In the genomic region with DNA sequence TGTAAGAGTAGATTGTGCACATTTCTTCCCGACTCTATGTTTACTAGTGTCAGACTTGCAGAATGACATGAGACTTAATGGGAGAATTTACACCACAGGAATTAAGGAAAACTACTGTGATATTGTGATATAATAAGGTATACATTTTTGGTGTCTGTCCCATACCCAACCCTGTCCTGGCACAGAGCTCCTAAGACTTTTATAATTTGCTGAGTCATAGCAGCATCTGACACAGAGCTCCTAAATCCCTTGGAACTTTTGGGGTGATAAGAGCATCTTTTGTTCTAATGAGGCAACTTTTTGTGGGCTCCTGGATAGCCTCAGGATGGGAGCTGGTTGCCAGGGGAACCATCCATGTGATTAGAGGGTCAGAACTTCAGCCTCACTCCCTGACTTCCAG, we compare ENCODE assay signal across 24 cellular contexts.
DNase-seq lines count a peak whose midpoint lies in the region; ATAC-seq, FAIRE-seq and TF ChIP-seq lines count a peak whose summit lies in the region.
"Had no signal": no experiment of that assay in that cellular context is flagged by ENCODE, and none has a peak within 500 bp of the region (broad histone marks: within the 10 kb centered on the region; RNA-seq: fewer than 3 reads in every experiment).

No MANE protein-coding gene starts in this region.

- H3K27me3 ChIP-seq in HepG2 (ENCODE audit: control insufficient read depth in 1 of 2, insufficient read depth in 2 of 2, low read length in 2 of 2) (no peaks in the 10 kb centered on the region), right lobe of liver (no peaks in the 10 kb centered on the region), K562 (ENCODE audit: control insufficient read depth in 2 of 2, insufficient read depth in 2 of 2, low read length in 2 of 2) (no peaks in the 10 kb centered on the region), HAP-1 (ENCODE audit: low read depth) (no peaks in the 10 kb centered on the region)
- H3K27me3 ChIP-seq: BE2C had no signal

- TF ChIP-seq CTCF in HepG2 (CRISPR knock-in tag; IDR thresholded peaks at IDR 0.05) (no peak), right lobe of liver (IDR thresholded peaks at IDR 0.05) (no peak), K562 (IDR thresholded peaks at IDR 0.05 in 2 of 3, conservative IDR thresholded peaks at IDR 0.05 in 1 of 3; ENCODE audit: insufficient read depth in 2 of 3, low read depth in 1 of 3, low read length in 3 of 3) (no peak)

- BruUV-seq in HepG2 (replicated peaks; lab: Mats Ljungman, UMichigan) (no TSS peak), K562 (replicated peaks; lab: Mats Ljungman, UMichigan) (no TSS peak)

- H3K79me2 ChIP-seq in HepG2 (ENCODE audit: insufficient read depth, low read length), result no peaks in the 10 kb centered on the region
- H3K79me2 ChIP-seq in K562 (ENCODE audit: control insufficient read depth, insufficient read depth, low read length), result no peaks in the 10 kb centered on the region

- H3K36me3 ChIP-seq in HepG2 (replicated peaks in 1 of 2; ENCODE audit: control insufficient read depth in 1 of 2, insufficient read depth in 2 of 2, low read length in 2 of 2), result no peaks in the 10 kb centered on the region
- no peaks in the 10 kb centered on the region for H3K36me3 ChIP-seq in right lobe of liver
- no peaks in the 10 kb centered on the region for H3K36me3 ChIP-seq in K562 (ENCODE audit: control insufficient read depth, insufficient read depth, low read length)
- H3K36me3 ChIP-seq in HAP-1 (replicated peaks), result no peaks in the 10 kb centered on the region
- H3K36me3 ChIP-seq: BE2C, BLaER1 had no signal

- no peak overlapping the region for H3K9ac ChIP-seq in HepG2 (ENCODE audit: insufficient read depth, low read depth, low read length)
- H3K9ac ChIP-seq in K562 (ENCODE audit: insufficient read depth in 1 of 2, low read depth in 2 of 2, low read length in 2 of 2), result no peak overlapping the region
- H3K9ac ChIP-seq: BLaER1 had no signal

- no peak overlapping the region for H3K27ac ChIP-seq in HepG2 (ENCODE audit: extremely low read length, insufficient read depth, low read length)
- no peak overlapping the region for H3K27ac ChIP-seq in right lobe of liver
- no peak overlapping the region for H3K27ac ChIP-seq in K562 (ENCODE audit: extremely low read depth, low read depth, low read length)
- H3K27ac ChIP-seq: 22Rv1, BLaER1 had no signal

- H2AFZ ChIP-seq in HepG2 (ENCODE audit: low read length) (no peak overlapping the region), K562 (ENCODE audit: low read depth, low read length) (no peak overlapping the region)

- no peak overlapping the region for H3K4me2 ChIP-seq in HepG2 (ENCODE audit: low read depth, low read length)
- H3K4me2 ChIP-seq in K562 (ENCODE audit: insufficient read depth, low read length), result no peak overlapping the region
- H3K4me2 ChIP-seq: BLaER1 had no signal

- TF ChIP-seq RAD21 in HepG2 (CRISPR knock-in tag; IDR thresholded peaks at IDR 0.05), result no peak
- TF ChIP-seq RAD21 in K562 (CRISPR knock-in tag; conservative IDR thresholded peaks at IDR 0.05 in 1 of 2, IDR thresholded peaks at IDR 0.05 in 1 of 2), result no peak

- no peak for FAIRE-seq in HepG2 (lab: Jason Lieb, UNC)
- no peak for FAIRE-seq in K562 (lab: Jason Lieb, UNC)
- FAIRE-seq: GM12878, GM12892, GM18507 had no signal

- no peak for DNase-seq in HepG2 (ENCODE audit: low spot score)
- no peak for DNase-seq in right lobe of liver
- no peak for DNase-seq in K562 (ENCODE audit: extremely low read depth in 1 of 4, low spot score in 3 of 4)
- no peak for DNase-seq in HK-2 (ENCODE audit: unreplicated experiment)
- DNase-seq in HAP-1 (ENCODE audit: low spot score in 2 of 2), result no peak
- DNase-seq: ACHN; BE2C; C1 segment of cervical spinal cord; CD4-positive, alpha-beta memory T cell; CD4-positive, CD25-positive, alpha-beta regulatory T cell; CD8-positive, alpha-beta memory T cell; COR-L47; DMS 273 treated with DMSO at 0.1 percent for 48 hours; DMS153; DMS53; DMS79; DND-41; EL; GDM1 had no signal

- H4K20me1 ChIP-seq in HepG2 (ENCODE audit: insufficient read depth, low read length), result no peaks in the 10 kb centered on the region
- H4K20me1 ChIP-seq in K562 (replicated peaks; ENCODE audit: control insufficient read depth, insufficient read depth, low read length), result no peaks in the 10 kb centered on the region
- H4K20me1 ChIP-seq: BLaER1 had no signal

- no peak overlapping the region for H3K4me3 ChIP-seq in HepG2 (replicated peaks in 1 of 3; ENCODE audit: insufficient read depth in 1 of 3, low read depth in 2 of 3, low read length in 3 of 3)
- no peak overlapping the region for H3K4me3 ChIP-seq in right lobe of liver
- H3K4me3 ChIP-seq in K562, result no peak overlapping the region
- H3K4me3 ChIP-seq in HAP-1, result no peak overlapping the region
- H3K4me3 ChIP-seq: BLaER1, GM12878 had no signal

- H3K9me1 ChIP-seq in K562 (ENCODE audit: control insufficient read depth, insufficient read depth, low read length), result no peaks in the 10 kb centered on the region

- H3K9me3 ChIP-seq in HepG2 (ENCODE audit: low read length), result no peaks in the 10 kb centered on the region
- H3K9me3 ChIP-seq in right lobe of liver, result no peaks in the 10 kb centered on the region
- H3K9me3 ChIP-seq in K562 (replicated peaks; ENCODE audit: control insufficient read depth, insufficient read depth, low read depth, low read length), result no peaks in the 10 kb centered on the region
- H3K9me3 ChIP-seq in HAP-1, result no peaks in the 10 kb centered on the region
- H3K9me3 ChIP-seq: BE2C, BLaER1 had no signal

- CTCF ChIA-PET in HepG2 (lab: Yijun Ruan, JAX; ENCODE audit: low intra/inter-chr PET ratio, low total read pairs) (no interaction called here), K562 (lab: Yijun Ruan, JAX; ENCODE audit: low intra/inter-chr PET ratio) (no interaction called here)

- intact Hi-C loops in HepG2 (cut with micrococcal nuclease; ENCODE audit: unreplicated experiment) (no loop called here), right lobe of liver (cut with DNase I) (no loop called here), K562 (cut with micrococcal nuclease) (no loop called here)

- no peaks in the 10 kb centered on the region for H3K4me1 ChIP-seq in HepG2 (ENCODE audit: insufficient read depth, low read length)
- no peaks in the 10 kb centered on the region for H3K4me1 ChIP-seq in right lobe of liver
- no peaks in the 10 kb centered on the region for H3K4me1 ChIP-seq in K562 (replicated peaks in 1 of 2; ENCODE audit: control insufficient read depth in 2 of 2, insufficient read depth in 2 of 2, low read length in 2 of 2)
- no peaks in the 10 kb centered on the region for H3K4me1 ChIP-seq in HAP-1
- H3K4me1 ChIP-seq: BE2C, BLaER1 had no signal

- WGBS in HepG2 (ENCODE audit: low lambda C conversion rate), result no CpG with 5 or more reads among the region's 1 CpG
- WGBS in right lobe of liver (ENCODE audit: insufficient coverage, low coverage, low lambda C conversion rate, missing lambda C conversion rate), result 43% methylated on average over 1 of the region's 1 CpG
- WGBS in K562 (ENCODE audit: insufficient coverage, low coverage, missing lambda C conversion rate), result 0% methylated on average over 1 of the region's 1 CpG

- ATAC-seq in HepG2 (no peak), right lobe of liver (no peak), K562 (no peak)
- ATAC-seq: GM12878 had no signal

- TF ChIP-seq POLR2A in HepG2 (IDR thresholded peaks at IDR 0.05; ENCODE audit: insufficient read depth in 1 of 2, low read depth in 2 of 2, low read length in 2 of 2), result no peak
- TF ChIP-seq POLR2A in right lobe of liver (IDR thresholded peaks at IDR 0.05), result no peak
- TF ChIP-seq POLR2A in K562 (conservative IDR thresholded peaks at IDR 0.05), result no peak

- in situ Hi-C loops in HepG2 (cut with HindIII; ENCODE audit: extremely low pct_ligation_motif_present, low pct_unique_long_range_greater_than_20kb), result no loop called here
- in situ Hi-C loops in K562 (cut with MboI), result no loop called here
- in situ Hi-C loops in HAP-1 (cut with MboI; ENCODE audit: low sequenced_read_pairs), result no loop called here

- no peak for TF ChIP-seq EP300 in HepG2 (IDR thresholded peaks at IDR 0.05; ENCODE audit: low read depth in 2 of 2, low read length in 2 of 2)
- TF ChIP-seq EP300 in HepG2 (CRISPR knock-in tag; IDR thresholded peaks at IDR 0.05; ENCODE audit: borderline replicate concordance), result no peak
- TF ChIP-seq EP300 in K562 (IDR thresholded peaks at IDR 0.05; ENCODE audit: low read length), result no peak

- POLR2A ChIA-PET in HepG2 (lab: Yijun Ruan, JAX), result no interaction called here
- POLR2A ChIA-PET in K562 (lab: Yijun Ruan, JAX), result interaction anchor here (0.7 kb wide), 1 partner anchor 27 kb away, joined by 3 read pairs; no protein-coding TSS in a partner anchor

TF ChIP-seq in HepG2, 621 proteins besides CTCF, POLR2A, EP300 and RAD21:
- TF ChIP-seq NFE2L2 (IDR thresholded peaks at IDR 0.05; ENCODE audit: low read length) (peak; percentile 66; the same call in 1 of the 2 replicates), NR2F2 (IDR thresholded peaks at IDR 0.05; ENCODE audit: borderline replicate concordance, low read depth) (no peak)

TF ChIP-seq in K562, 482 proteins besides CTCF, POLR2A, EP300 and RAD21:
- TF ChIP-seq HOXB6 (CRISPR knock-in tag; IDR thresholded peaks at IDR 0.05; ENCODE audit: borderline replicate concordance) (no peak), TCF7 (IDR thresholded peaks at IDR 0.05; ENCODE audit: borderline replicate concordance) (no peak), MAFF (IDR thresholded peaks at IDR 0.05; ENCODE audit: low read length) (peak; percentile 23; the same call in 1 of the 2 replicates), MAFG (tag; conservative IDR thresholded peaks at IDR 0.05) (0 out of 2 replicates have a peak, but pooled peaks have one; percentile 12), NEUROD1 (IDR thresholded peaks at IDR 0.05; ENCODE audit: borderline replicate concordance, low read depth, low read length, partially characterized antibody) (no peak), ZNF668 (CRISPR knock-in tag; IDR thresholded peaks at IDR 0.05) (no peak), MAFK (IDR thresholded peaks at IDR 0.05; ENCODE audit: low read length) (peak; percentile 5; the same call in 1 of the 2 replicates)

Comparison
In these comparisons a context has a peak if more than half of its experiments do, and no peak if none do; other contexts are left out.
1. Of the 241 proteins assayed by ChIP-seq in both HepG2 and K562: peak only in HepG2: none; only in K562: MAFF, MAFG and MAFK; in both: none; in neither: 238.